Comparison of ENCODE assay signal across 8 cellular contexts in the genomic region with DNA sequence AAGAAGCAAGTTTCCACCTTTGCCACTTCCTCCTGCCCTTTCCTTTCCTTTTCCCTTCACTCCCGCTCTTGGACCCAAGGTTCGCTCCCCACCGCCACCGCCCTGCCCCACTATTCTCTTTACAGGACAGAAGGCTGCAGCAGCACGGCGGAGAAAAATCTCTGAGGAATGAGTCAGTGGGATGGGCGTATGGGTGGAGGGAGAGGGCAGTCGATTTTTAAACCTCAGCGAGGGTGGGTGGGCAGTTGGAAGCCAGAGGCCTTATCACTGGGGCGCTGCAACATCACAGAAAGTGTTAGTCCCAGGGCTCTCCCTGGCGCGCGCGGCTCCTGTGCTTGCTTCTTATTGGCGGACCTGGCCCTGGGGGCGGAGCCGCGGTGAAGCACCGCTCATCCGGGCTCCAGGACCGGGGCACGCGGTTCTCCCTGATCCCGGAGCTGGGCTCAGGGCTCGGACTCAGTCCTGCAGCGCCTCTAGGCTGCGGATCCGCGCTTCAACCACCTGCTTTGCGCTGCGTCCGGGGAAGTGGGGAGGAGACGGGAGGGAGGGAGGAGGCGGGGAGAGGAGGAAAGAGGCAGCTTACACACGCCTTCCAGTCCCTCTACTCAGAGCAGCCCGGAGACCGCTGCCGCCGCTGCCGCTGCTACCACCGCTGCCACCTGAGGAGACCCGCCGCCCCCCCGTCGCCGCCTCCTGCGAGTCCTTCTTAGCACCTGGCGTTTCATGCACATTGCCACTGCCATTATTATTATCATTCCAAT. TPM values are rescaled to one million over a fixed set of nuclear protein-coding genes. Genes with fewer than 3 reads are reported as not detected.
DNase-seq lines count a peak whose midpoint lies in the region; ATAC-seq and TF ChIP-seq lines count a peak whose summit lies in the region.

A gene (plus strand): TSS at position 608 of the 761 bp plus-strand sequence.

- no peaks in the 10 kb centered on the region for H3K36me3 Mint-ChIP-seq in nephron (ENCODE audit: low read depth)

- H3K27me3 Mint-ChIP-seq in nephron (ENCODE audit: low read depth): peaks cover 7% of the 10 kb centered on the region
- H3K27me3 Mint-ChIP-seq in stimulated activated naive CD8-positive, alpha-beta T cell treated with anti-CD3 and anti-CD28 coated beads, Interleukin-15, amount 100 ng/mL, for 72 hours: peaks cover 17% of the 10 kb centered on the region

- H3K4me3 ChIP-seq in RWPE2 (ENCODE audit: severe bottlenecking): peak within 1 kb of the TSS; percentile 65
- peak within 1 kb of the TSS; percentile 96 for H3K4me3 ChIP-seq in fibroblast of the aortic adventitia (ENCODE audit: low read depth, low read length)

- H3K9me3 Mint-ChIP-seq in nephron: no peaks in the 10 kb centered on the region
- H3K9me3 Mint-ChIP-seq in stimulated activated naive CD8-positive, alpha-beta T cell treated with anti-CD3 and anti-CD28 coated beads, Interleukin-15, amount 100 ng/mL, for 72 hours: no peaks in the 10 kb centered on the region

- peak within 1 kb of the TSS; percentile 89 to 99 (median 94) for H3K27ac Mint-ChIP-seq in nephron
- H3K27ac Mint-ChIP-seq in stimulated activated naive CD8-positive, alpha-beta T cell treated with anti-CD3 and anti-CD28 coated beads, Interleukin-15, amount 100 ng/mL, for 72 hours: peak within 1 kb of the TSS; percentile 99 to 100

- DNase-seq in GOT3 (lab: John Stamatoyannopoulos, UW): peak; percentile 95
- peak; percentile 99 for DNase-seq in LHCN-M2 (ENCODE audit: low read depth)
- peak; percentile 99 for DNase-seq in RWPE2 (ENCODE audit: low spot score)
- DNase-seq in activated effector memory CD4-positive, alpha-beta T cell treated with Interleukin-2 at 50 U/mL for 16 hours: peak; percentile 67
- peak; percentile 98 for DNase-seq in fibroblast of the aortic adventitia (ENCODE audit: low read depth)
- peak; percentile 80 to 90 for DNase-seq in stimulated activated naive CD8-positive, alpha-beta T cell treated with anti-CD3 and anti-CD28 coated beads, Interleukin-15, amount 100 ng/mL, for 72 hours

- H3K4me1 ChIP-seq in ES-I3 (ENCODE audit: insufficient read depth, low read length) (peaks cover 12% of the 10 kb centered on the region; the same call in 1 of the 2 replicates), RWPE2 (ENCODE audit: insufficient read depth, poor library complexity, severe bottlenecking) (peaks cover 57% of the 10 kb centered on the region)

- H3K27ac ChIP-seq in RWPE2 (ENCODE audit: poor library complexity, severe bottlenecking): peak within 1 kb of the TSS; percentile 98

- peak within 1 kb of the TSS; percentile 73 for H3K9ac ChIP-seq in ES-I3 (ENCODE audit: low read depth, low read length)

- peak within 1 kb of the TSS; percentile 93 to 96 (median 93) for H3K4me3 Mint-ChIP-seq in nephron
- peak within 1 kb of the TSS; percentile 89 to 92 for H3K4me3 Mint-ChIP-seq in stimulated activated naive CD8-positive, alpha-beta T cell treated with anti-CD3 and anti-CD28 coated beads, Interleukin-15, amount 100 ng/mL, for 72 hours

- peak; percentile 78 for ATAC-seq in RWPE2 (ENCODE audit: low read depth)
- ATAC-seq in stimulated activated naive CD8-positive, alpha-beta T cell treated with anti-CD3 and anti-CD28 coated beads, Interleukin-15, amount 100 ng/mL, for 72 hours: peak; percentile 59

- TF ChIP-seq CTCF in RWPE2 (IDR thresholded peaks at IDR 0.05; ENCODE audit: poor library complexity, severe bottlenecking) (peak; percentile 94), fibroblast of the aortic adventitia (IDR thresholded peaks at IDR 0.05; ENCODE audit: insufficient read depth, low read length) (peak; percentile 69), nephron (IDR thresholded peaks at IDR 0.05; ENCODE audit: unreplicated experiment in 3 of 3) (peak; percentile 30 to 57 (median 55))

- no peaks in the 10 kb centered on the region for H3K27me3 ChIP-seq in RWPE2 (ENCODE audit: insufficient read depth, poor library complexity, severe bottlenecking)

- H3K36me3 ChIP-seq in ES-I3 (ENCODE audit: insufficient read depth, low read length) (no peaks in the 10 kb centered on the region), RWPE2 (ENCODE audit: low read depth) (no peaks in the 10 kb centered on the region)

- H3K4me1 Mint-ChIP-seq in nephron: peaks cover 33% of the 10 kb centered on the region
- peaks cover 30% of the 10 kb centered on the region for H3K4me1 Mint-ChIP-seq in stimulated activated naive CD8-positive, alpha-beta T cell treated with anti-CD3 and anti-CD28 coated beads, Interleukin-15, amount 100 ng/mL, for 72 hours

- H3K9me3 ChIP-seq in ES-I3 (ENCODE audit: control insufficient read depth, insufficient read depth, low read length) (no peaks in the 10 kb centered on the region), RWPE2 (ENCODE audit: severe bottlenecking) (no peaks in the 10 kb centered on the region)

RNA-seq across cellular contexts. Expression of the gene that starts here (rescaled TPM):
- total RNA-seq in LHCN-M2 (2014; rRNA removed): 94.7 and 107 TPM in 2 replicates
- polyA plus RNA-seq in LHCN-M2 (2012): 54.2 TPM
- 91.2 and 203 TPM in 2 replicates for total RNA-seq in fibroblast of the aortic adventitia (ENCODE audit: low replicate concordance)

Comparison
In these comparisons a context has a peak if more than half of its experiments do, and no peak if none do; other contexts are left out.
1. Peak in every context shown above with its lines: DNase-seq, ATAC-seq, H3K4me3 ChIP-seq and H3K27ac ChIP-seq.